ENCODE assay signal across 11 cellular contexts in the genomic region with DNA sequence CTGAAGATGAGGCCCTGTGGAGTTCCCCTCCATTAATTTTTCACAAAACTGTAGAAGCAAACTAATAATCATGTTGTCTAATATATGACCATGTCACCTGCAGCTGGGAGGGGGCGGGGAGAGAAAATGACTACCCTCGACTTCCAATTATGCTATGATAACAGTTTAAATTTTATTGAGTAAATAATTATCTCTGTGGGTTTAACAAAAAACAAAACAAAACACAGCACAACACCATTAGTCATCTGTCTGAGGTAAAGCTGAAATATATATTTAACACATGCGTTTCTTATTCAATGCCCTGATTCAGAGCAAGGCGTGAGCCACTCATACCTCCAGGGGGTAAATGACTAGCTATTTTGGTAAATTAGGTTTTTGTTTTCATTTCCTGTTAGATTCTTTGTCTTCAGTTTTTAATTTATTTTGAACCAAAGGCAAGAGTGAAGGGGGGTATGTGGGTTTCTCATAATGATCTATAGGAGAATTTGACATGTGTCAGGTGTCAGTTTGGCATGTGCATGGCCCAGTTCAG.
DNase-seq lines count a peak whose midpoint lies in the region; ATAC-seq and TF ChIP-seq lines count a peak whose summit lies in the region.
"Had no signal": no experiment of that assay in that cellular context is flagged by ENCODE, and none has a peak within 500 bp of the region (broad histone marks: within the 10 kb centered on the region; RNA-seq: fewer than 3 reads in every experiment).

No MANE protein-coding gene starts in this region.

- peaks cover 1 to 2% of the 10 kb centered on the region in 2 donors for H3K4me1 ChIP-seq in adrenal gland (replicated peaks in 1 of 2)
- peaks cover 1 to 3% of the 10 kb centered on the region in 2 donors for H3K4me1 ChIP-seq in gastrocnemius medialis
- H3K4me1 ChIP-seq: BLaER1 had no signal

- peak; percentile 32 for DNase-seq in stimulated activated CD4-positive, alpha-beta T cell treated with anti-CD3 and anti-CD28 coated beads, Interleukin-1b, Interleukin-23, amount 100 ng/mL, for 48 hours
- DNase-seq in stimulated activated CD4-positive, alpha-beta T cell treated with anti-CD3 and anti-CD28 coated beads, Interleukin-12 subunit alpha, Interleukin-12 subunit beta, amount 100 ng/mL, for 4 hours, result no peak
- DNase-seq in NCI-H69 (lab: John Stamatoyannopoulos, UW) (peak; percentile 100), ACHN (no peak), adrenal gland (no peak), G401 (ENCODE audit: low spot score) (no peak), gastrocnemius medialis (no peak)
- DNase-seq: NCI-H226 had no signal

- in situ Hi-C loops in ACHN (cut with HindIII; ENCODE audit: low pct_ligation_motif_present, low pct_unique_long_range_greater_than_20kb, low sequenced_read_pairs) (no loop called here), G401 (cut with HindIII; ENCODE audit: low sequenced_read_pairs) (no loop called here), gastrocnemius medialis (cut with MboI; ENCODE audit: low sequenced_read_pairs in 4 of 4) (loop anchor here in 1 of 4 donors (10.0 kb wide), 1 partner anchor 69 kb away; no protein-coding TSS in a partner anchor)

- H3K9me3 ChIP-seq in adrenal gland (replicated peaks in 1 of 3) (no peaks in the 10 kb centered on the region), gastrocnemius medialis (no peaks in the 10 kb centered on the region)

- no peak for TF ChIP-seq CTCF in adrenal gland (IDR thresholded peaks at IDR 0.05)
- no peak for TF ChIP-seq CTCF in gastrocnemius medialis (IDR thresholded peaks at IDR 0.05 in 4 of 5, conservative IDR thresholded peaks at IDR 0.05 in 1 of 5)

- ATAC-seq in HG02759 (IDR thresholded peaks at IDR 0.05; ENCODE audit: unreplicated experiment), result peak; percentile 80
- ATAC-seq in gastrocnemius medialis, result no peak
- ATAC-seq: SK-N-SH treated with all-trans-retinoic acid at 6 μM for 48 hours had no signal

- no peak for TF ChIP-seq POLR2A in adrenal gland (IDR thresholded peaks at IDR 0.05)
- TF ChIP-seq POLR2A in gastrocnemius medialis (IDR thresholded peaks at IDR 0.05), result no peak

- WGBS in adrenal gland, 4 donors, result 83 to 91% (median 86%) methylated on average over 4 of the region's 4 CpGs

- no peaks in the 10 kb centered on the region for H3K36me3 ChIP-seq in adrenal gland (replicated peaks in 1 of 2)
- H3K36me3 ChIP-seq in gastrocnemius medialis, result no peaks in the 10 kb centered on the region
- H3K36me3 ChIP-seq: BLaER1 had no signal

- H3K4me3 ChIP-seq in adrenal gland (no peak overlapping the region), gastrocnemius medialis (no peak overlapping the region)
- H3K4me3 ChIP-seq: BLaER1 had no signal

- no peaks in the 10 kb centered on the region for H3K27me3 ChIP-seq in adrenal gland
- no peaks in the 10 kb centered on the region for H3K27me3 ChIP-seq in gastrocnemius medialis
- H3K27me3 ChIP-seq: BLaER1 had no signal

- H3K27ac ChIP-seq in adrenal gland, result no peak overlapping the region
- H3K27ac ChIP-seq in gastrocnemius medialis, result no peak overlapping the region
- H3K27ac ChIP-seq: BLaER1 had no signal

- intact Hi-C loops in adrenal gland (cut with DNase I) (no loop called here), gastrocnemius medialis (cut with DNase I; ENCODE audit: low total_unique reads) (no loop called here)

Comparison
In these comparisons a context has a peak if more than half of its experiments do, and no peak if none do; other contexts are left out.
1. DNase-seq: peak in stimulated activated CD4-positive, alpha-beta T cell treated with anti-CD3 and anti-CD28 coated beads, Interleukin-1b, Interleukin-23, amount 100 ng/mL, for 48 hours (single experiment) and NCI-H69 (single experiment); none in stimulated activated CD4-positive, alpha-beta T cell treated with anti-CD3 and anti-CD28 coated beads, Interleukin-12 subunit alpha, Interleukin-12 subunit beta, amount 100 ng/mL, for 4 hours (single experiment), ACHN (single experiment), adrenal gland (0 of 7), G401 (single experiment) and gastrocnemius medialis (0 of 2).